20 cellular contexts compared by ENCODE assay signal in genomic region chr3:15513121-15513520, GRCh38. TPM values are rescaled to one million over a fixed set of nuclear protein-coding genes. Genes with fewer than 3 reads are reported as not detected.
"Had no signal": no experiment of that assay in that cellular context is flagged by ENCODE, and none has a peak within 500 bp of the region (broad histone marks: within the 10 kb centered on the region; RNA-seq: fewer than 3 reads in every experiment).

No MANE protein-coding gene starts in this region.

- DNase-seq: KBM-7; MV-4-11; NCI-H1048; NCI-H1105; NCI-H1436 treated with DMSO at 0.1 percent for 48 hours; NCI-H1694; NCI-H187 treated with DMSO at 0.1 percent for 48 hours; NCI-H2029 treated with DMSO at 0.1 percent for 48 hours; NCI-H2171 treated with DMSO at 0.1 percent for 48 hours; NCI-H345; NCI-H446 treated with DMSO at 0.1 percent for 48 hours; NCI-H510A treated with DMSO at 0.1 percent for 48 hours; NCI-H526; NK-92 treated with Interleukin-12 subunit alpha and Interleukin-12 subunit beta, amount 100 ng/mL, for 24 hours; PC-3; SHP77; SK-N-SH had no signal

- ATAC-seq: Panc1, PC-3 had no signal

- H3K9me3 ChIP-seq: SK-N-SH had no signal

- H3K27ac ChIP-seq: RWPE1 had no signal

RNA-seq across cellular contexts. Expression of gene COLQ, which starts 8.4 kb away (rescaled TPM):
- total RNA-seq: HT-29 had no signal
